Comparison of ENCODE assay signal across 21 cellular contexts in genomic region chr14:68640293-68640574, GRCh38.
"Had no signal": no experiment of that assay in that cellular context is flagged by ENCODE, and none has a peak within 500 bp of the region (broad histone marks: within the 10 kb centered on the region; RNA-seq: fewer than 3 reads in every experiment).

No MANE protein-coding gene starts in this region.

- H3K27ac ChIP-seq: SJSA1, SK-N-MC had no signal

- H3K27me3 ChIP-seq: MG63, SJSA1 had no signal

- DNase-seq: Karpas-422, KG1, MG63, NCI-H1092, NCI-H1105 treated with DMSO at 0.1 percent for 48 hours, NCI-H1417 treated with DMSO at 0.1 percent for 48 hours, NCI-H146, NCI-H1694 treated with DMSO at 0.1 percent for 48 hours, NCI-H1930, NCI-H2081, NCI-H2107, NCI-H2227 treated with DMSO at 0.1 percent for 48 hours, NCI-H524, NCI-H526 treated with DMSO at 0.1 percent for 48 hours, NCI-H748 treated with DMSO at 0.1 percent for 48 hours, Right ventricle myocardium superior, RPMI8226, SIG-M5 had no signal

- H3K9me3 ChIP-seq: SJSA1 had no signal

- FAIRE-seq: RCC 7860 had no signal

- H3K36me3 ChIP-seq: MG63, SJSA1 had no signal

- H3K4me3 ChIP-seq: MG63, SJSA1, SK-N-MC had no signal
